In the genomic region with DNA sequence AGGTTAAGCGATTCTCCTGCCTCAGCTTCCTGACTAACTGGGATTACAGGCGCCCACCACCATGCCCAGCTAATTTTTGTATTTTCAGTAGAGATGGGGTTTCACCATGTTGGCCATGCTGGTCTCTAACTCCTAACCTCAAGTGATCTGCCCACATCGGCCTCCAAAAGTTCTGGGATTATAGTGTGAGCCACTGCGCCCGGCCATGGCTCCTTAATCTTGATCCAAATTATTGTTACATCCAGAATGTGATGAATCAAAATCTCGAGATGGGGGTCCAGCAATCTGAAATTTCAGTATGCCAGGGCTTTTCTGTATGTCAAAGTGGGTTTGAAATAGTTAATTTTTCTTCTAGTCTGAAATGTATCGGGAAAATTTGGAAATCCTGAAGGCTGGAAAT, we compare ENCODE assay signal across 14 cellular contexts. TPM values are rescaled to one million over a fixed set of nuclear protein-coding genes. Genes with fewer than 3 reads are reported as not detected.
A peak's percentile ranks its signal among the peaks of the same experiment; 100 is the strongest.
DNase-seq lines count a peak whose midpoint lies in the region; ATAC-seq, FAIRE-seq and TF ChIP-seq lines count a peak whose summit lies in the region.
"Had no signal": no experiment of that assay in that cellular context is flagged by ENCODE, and none has a peak within 500 bp of the region (broad histone marks: within the 10 kb centered on the region; RNA-seq: fewer than 3 reads in every experiment).

No MANE protein-coding gene starts in this region.

- DNase-seq in Caco-2 (no peak), neural crest cell (ENCODE audit: low read depth, low spot score) (no peak), small intestine (no peak), NCI-H345 treated with DMSO at 0.1 percent for 48 hours (lab: John Stamatoyannopoulos, UW; ENCODE audit: unreplicated experiment) (no peak)
- DNase-seq: CD8-positive, alpha-beta memory T cell; heart right ventricle; NCI-H1694; NCI-H526; stimulated activated CD4-positive, alpha-beta T cell treated with anti-CD3 and anti-CD28 coated beads, Interleukin-2, amount 100 ng/mL, for 48 hours had no signal

- CTCF ChIA-PET in Caco-2 (lab: Charles Lee), result no interaction called here

- 95% methylated on average over 7 of the region's 7 CpGs for WGBS in HUES64
- 86 to 93% (median 92%) methylated on average over 7 of the region's 7 CpGs for WGBS in small intestine, 3 donors

- H3K9ac ChIP-seq in HUES64 (ENCODE audit: low read depth, low read length), result peak overlapping the region; percentile 100; the same call in 1 of the 2 replicates

- peaks cover 38% of the 10 kb centered on the region for H3K4me1 ChIP-seq in Caco-2
- H3K4me1 ChIP-seq in HUES64 (ENCODE audit: insufficient read depth, low read length), result peaks cover 30% of the 10 kb centered on the region
- H3K4me1 ChIP-seq in small intestine (ENCODE audit: control insufficient read depth in 2 of 2, insufficient read depth in 1 of 2, low read depth in 1 of 2, low read length in 1 of 2), result peaks cover 3 to 7% of the 10 kb centered on the region in 2 donors

- H3K9me3 ChIP-seq in Caco-2 (no peaks in the 10 kb centered on the region), HUES64 (ENCODE audit: insufficient read depth, low read depth, low read length) (no peaks in the 10 kb centered on the region), small intestine (ENCODE audit: control insufficient read depth, low read depth) (no peaks in the 10 kb centered on the region)
- H3K9me3 ChIP-seq: adrenal gland, heart right ventricle had no signal

- no peak for FAIRE-seq in small intestine (lab: Jason Lieb, UNC)

- no peaks in the 10 kb centered on the region for H3K9me3 Mint-ChIP-seq in Caco-2 (ENCODE audit: unreplicated experiment)
- H3K9me3 Mint-ChIP-seq in activated naive CD8-positive, alpha-beta T cell (ENCODE audit: low read depth), result no peaks in the 10 kb centered on the region
- no peaks in the 10 kb centered on the region for H3K9me3 Mint-ChIP-seq in neural crest cell
- H3K9me3 Mint-ChIP-seq: CD8-positive, alpha-beta memory T cell had no signal

- POLR2A ChIA-PET in Caco-2 (lab: Charles Lee), result no interaction called here

- TF ChIP-seq CTCF in Caco-2 (IDR thresholded peaks at IDR 0.05; ENCODE audit: insufficient read depth in 1 of 2, low read depth in 1 of 2, low read length in 1 of 2, severe bottlenecking in 1 of 2, unreplicated experiment in 1 of 2) (no peak), neural crest cell (conservative IDR thresholded peaks at IDR 0.05) (no peak)

- H3K4me3 ChIP-seq in Caco-2 (ENCODE audit: low read depth, low read length), result no peak overlapping the region
- H3K4me3 ChIP-seq in HUES64 (ENCODE audit: low read length), result no peak overlapping the region
- H3K4me3 ChIP-seq in small intestine (ENCODE audit: low read depth in 1 of 2, low read length in 2 of 2), result no peak overlapping the region
- H3K4me3 ChIP-seq: adrenal gland, heart right ventricle had no signal

- H3K27me3 ChIP-seq in Caco-2 (replicated peaks; ENCODE audit: control insufficient read depth, insufficient read depth, low read length) (no peaks in the 10 kb centered on the region), HUES64 (ENCODE audit: insufficient read depth, low read length) (no peaks in the 10 kb centered on the region), small intestine (ENCODE audit: control insufficient read depth in 2 of 2, insufficient read depth in 2 of 2, low read length in 2 of 2) (no peaks in the 10 kb centered on the region)
- H3K27me3 ChIP-seq: adrenal gland, heart right ventricle had no signal

- ATAC-seq in GM18498 (IDR thresholded peaks at IDR 0.05; ENCODE audit: unreplicated experiment), result no peak
- ATAC-seq: esophagus mucosa, heart right ventricle had no signal

- peak overlapping the region; percentile 67 for H3K4me3 Mint-ChIP-seq in Caco-2 (ENCODE audit: unreplicated experiment)
- H3K4me3 Mint-ChIP-seq in activated naive CD8-positive, alpha-beta T cell, result peak overlapping the region; percentile 98
- H3K4me3 Mint-ChIP-seq in neural crest cell, result peak overlapping the region; percentile 92

- H3K4me1 Mint-ChIP-seq in Caco-2 (ENCODE audit: low read depth, unreplicated experiment) (peaks cover 34% of the 10 kb centered on the region), neural crest cell (peaks cover 66% of the 10 kb centered on the region)
- peaks cover 58% of the 10 kb centered on the region for H3K4me1 Mint-ChIP-seq in activated naive CD8-positive, alpha-beta T cell (ENCODE audit: low read depth)

- intact Hi-C loops in Caco-2 (cut with micrococcal nuclease; ENCODE audit: unreplicated experiment), result loop anchor here (5.0 kb wide), 1 partner anchor 226 kb away; a partner anchor contains a TSS

- H3K27ac ChIP-seq in HUES64 (ENCODE audit: low read depth, low read length) (peak overlapping the region; percentile 83; the same call in 1 of the 2 replicates), small intestine (ENCODE audit: low read depth in 1 of 2, low read length in 1 of 2) (no peak overlapping the region)
- H3K27ac ChIP-seq: adrenal gland had no signal

- no peaks in the 10 kb centered on the region for H3K27me3 Mint-ChIP-seq in Caco-2 (ENCODE audit: insufficient read depth, unreplicated experiment)
- no peaks in the 10 kb centered on the region for H3K27me3 Mint-ChIP-seq in activated naive CD8-positive, alpha-beta T cell
- H3K27me3 Mint-ChIP-seq in neural crest cell (ENCODE audit: low read depth), result peaks cover 7% of the 10 kb centered on the region
- H3K27me3 Mint-ChIP-seq: CD8-positive, alpha-beta memory T cell had no signal

- peaks cover 95% of the 10 kb centered on the region for H3K36me3 Mint-ChIP-seq in Caco-2 (ENCODE audit: insufficient read depth, unreplicated experiment)
- H3K36me3 Mint-ChIP-seq in activated naive CD8-positive, alpha-beta T cell, result peaks cover 43% of the 10 kb centered on the region
- peaks cover 34% of the 10 kb centered on the region for H3K36me3 Mint-ChIP-seq in neural crest cell (ENCODE audit: low read depth)

- H3K36me3 ChIP-seq in Caco-2 (ENCODE audit: control insufficient read depth, insufficient read depth, low read length) (peaks cover 7% of the 10 kb centered on the region), HUES64 (ENCODE audit: insufficient read depth, low read length) (peaks cover 52% of the 10 kb centered on the region), small intestine (ENCODE audit: control insufficient read depth in 2 of 2, insufficient read depth in 2 of 2, low read length in 2 of 2) (peaks cover 12 to 22% of the 10 kb centered on the region in 2 donors)

- BruUV-seq in Caco-2 (replicated peaks; lab: Mats Ljungman, UMichigan), result no TSS peak

- H3K27ac Mint-ChIP-seq in Caco-2 (ENCODE audit: unreplicated experiment) (no peak overlapping the region), neural crest cell (ENCODE audit: unreplicated experiment) (no peak overlapping the region)
- peak overlapping the region; percentile 93 for H3K27ac Mint-ChIP-seq in activated naive CD8-positive, alpha-beta T cell

RNA-seq across cellular contexts. Expression of a gene that starts 3.7 kb away (rescaled TPM):
- total RNA-seq in Caco-2 (2022), result 1,008 and 1,047 TPM in 2 replicates
- polyA plus RNA-seq in HUES64 (2013, experiment 1 of 2), result 2,634 TPM
- polyA plus RNA-seq in HUES64 (2013, experiment 2 of 2), result 2,792 TPM
- total RNA-seq in neural crest cell, result 711 and 720 TPM in 2 replicates
- 1,000 to 10,000 TPM; 2,503 to 4,316 (median 3,232) TPM for polyA plus RNA-seq in small intestine

RNA-seq across cellular contexts. Expression of a gene that starts 3.9 kb away (rescaled TPM):
- total RNA-seq in Caco-2 (2022) (18.4 and 21.1 TPM in 2 replicates), neural crest cell (6.5 and 10.2 TPM in 2 replicates)
- 2.0 TPM for polyA plus RNA-seq in HUES64 (2013, experiment 1 of 2)
- 3.4 TPM for polyA plus RNA-seq in HUES64 (2013, experiment 2 of 2)
- polyA plus RNA-seq in small intestine, result 1 to 10 TPM; 1.4 to 4.9 (median 3.1) TPM
